ENCODE assay signal across 8 cellular contexts in the genomic region with DNA sequence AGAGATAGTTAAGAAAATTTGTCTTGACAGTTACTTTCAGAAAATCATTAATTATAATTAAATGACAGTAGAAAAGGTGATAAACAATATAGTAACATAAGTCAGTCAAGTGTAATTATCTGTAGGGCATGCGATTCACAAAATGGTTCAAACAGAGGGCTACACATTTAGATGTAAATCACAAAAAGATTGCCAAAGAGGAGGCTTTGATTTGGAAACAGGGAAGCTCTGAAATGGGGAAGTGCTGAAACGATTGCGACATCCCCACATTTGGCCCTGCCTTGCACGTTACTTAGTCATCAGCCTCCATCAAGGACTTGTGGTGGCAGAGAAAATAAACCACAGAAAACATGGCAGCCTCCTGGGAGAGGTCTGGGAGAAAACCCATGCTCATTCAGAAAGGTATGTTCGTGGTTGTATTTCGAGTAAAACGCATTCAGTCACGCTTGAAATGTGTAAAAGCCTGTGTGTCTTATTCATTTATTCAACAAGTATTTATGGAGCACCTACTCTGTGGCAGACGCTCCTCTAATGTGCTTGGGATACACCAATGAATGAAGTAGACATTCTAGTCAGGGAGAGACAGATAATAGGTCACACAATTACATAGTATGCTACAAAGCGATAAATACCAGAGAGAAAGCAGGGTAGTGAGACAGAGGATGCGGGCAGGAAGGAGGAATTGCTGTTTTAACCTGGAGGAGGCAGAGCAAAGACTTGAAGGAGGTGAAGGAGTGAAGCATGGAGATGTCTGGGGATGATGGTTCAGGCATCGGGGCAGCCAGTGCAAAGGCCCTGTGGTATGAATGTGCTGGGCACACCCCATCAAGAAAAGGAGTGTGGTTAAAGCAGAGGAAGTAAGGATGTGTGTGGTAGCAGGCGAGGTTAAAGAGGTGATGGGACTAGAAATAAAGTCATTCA. TPM values are rescaled to one million over a fixed set of nuclear protein-coding genes. Genes with fewer than 3 reads are reported as not detected.
A peak's percentile ranks its signal among the peaks of the same experiment; 100 is the strongest.
DNase-seq lines count a peak whose midpoint lies in the region; ATAC-seq, FAIRE-seq and TF ChIP-seq lines count a peak whose summit lies in the region.

No MANE protein-coding gene starts in this region.

- no peak for FAIRE-seq in frontal cortex (lab: Jason Lieb, UNC)

- TF ChIP-seq CTCF in esophagus squamous epithelium (IDR thresholded peaks at IDR 0.05): no peak
- no peak for TF ChIP-seq CTCF in neural progenitor cell (IDR thresholded peaks at IDR 0.05)

- H3K4me3 Mint-ChIP-seq in neural progenitor cell: no peak overlapping the region
- peak overlapping the region in 1 of 8 donors; percentile 33 for H3K4me3 Mint-ChIP-seq in CD4-positive, alpha-beta memory T cell

- DNase-seq in GDM1 (lab: John Stamatoyannopoulos, UW) (peak; percentile 79), RPMI8226 (peak; percentile 85), esophagus squamous epithelium (lab: John Stamatoyannopoulos, UW) (peak; percentile 30), neural progenitor cell (ENCODE audit: low spot score) (no peak), frontal cortex (ENCODE audit: low spot score in 2 of 2) (no peak)
- DNase-seq in CD4-positive, alpha-beta memory T cell: no peak

- H4K20me1 ChIP-seq in neural progenitor cell (ENCODE audit: low read depth): no peaks in the 10 kb centered on the region

- no peaks in the 10 kb centered on the region for H3K9me3 ChIP-seq in esophagus squamous epithelium
- no peaks in the 10 kb centered on the region for H3K9me3 ChIP-seq in neural progenitor cell (ENCODE audit: low read depth)
- H3K9me3 ChIP-seq in CD4-positive, alpha-beta memory T cell (ENCODE audit: control insufficient read depth in 1 of 2, low read length in 2 of 2): no peaks in the 10 kb centered on the region

- intact Hi-C loops in esophagus squamous epithelium (cut with DNase I): no loop called here
- intact Hi-C loops in CD4-positive, alpha-beta memory T cell (cut with micrococcal nuclease): no loop called here

- POLR2A ChIA-PET in CD4-positive, alpha-beta memory T cell (lab: Charles Lee; ENCODE audit: partially characterized antibody): no interaction called here

- H3K27ac ChIP-seq in esophagus squamous epithelium: peak overlapping the region; percentile 80 to 96 (median 87)
- H3K27ac ChIP-seq in neural progenitor cell: no peak overlapping the region
- H3K27ac ChIP-seq in CD4-positive, alpha-beta memory T cell (ENCODE audit: low read depth, low read length): no peak overlapping the region

- no peak overlapping the region for H3K9ac ChIP-seq in neural progenitor cell

- peaks cover 0 to 3% (median 0%) of the 10 kb centered on the region in 3 donors for H3K36me3 ChIP-seq in esophagus squamous epithelium
- no peaks in the 10 kb centered on the region for H3K36me3 ChIP-seq in neural progenitor cell
- H3K36me3 ChIP-seq in CD4-positive, alpha-beta memory T cell (ENCODE audit: insufficient read depth, low read length): no peaks in the 10 kb centered on the region

- CTCF ChIA-PET in CD4-positive, alpha-beta memory T cell (lab: Charles Lee; ENCODE audit: partially characterized antibody): no interaction called here

- TF ChIP-seq POLR2A in esophagus squamous epithelium (IDR thresholded peaks at IDR 0.05): peak in 1 of 4 donors; percentile 19

- H3K4me3 ChIP-seq in esophagus squamous epithelium (no peak overlapping the region), neural progenitor cell (no peak overlapping the region)
- no peak overlapping the region for H3K4me3 ChIP-seq in CD4-positive, alpha-beta memory T cell (ENCODE audit: low read length in 2 of 2)

- no peaks in the 10 kb centered on the region for H3K79me2 ChIP-seq in neural progenitor cell (ENCODE audit: low read depth)

- ATAC-seq in GM21367 (IDR thresholded peaks at IDR 0.05; ENCODE audit: unreplicated experiment) (peak; percentile 66), HG03565 (IDR thresholded peaks at IDR 0.05; ENCODE audit: unreplicated experiment) (peak; percentile 51)

- H2AFZ ChIP-seq in neural progenitor cell (replicated peaks): peak overlapping the region; percentile 68

- H3F3A ChIP-seq in neural progenitor cell (ENCODE audit: low read depth): peaks cover 5% of the 10 kb centered on the region

- H3K27me3 ChIP-seq in esophagus squamous epithelium (peaks cover 0 to 14% (median 0%) of the 10 kb centered on the region in 4 donors), neural progenitor cell (peaks cover 4% of the 10 kb centered on the region)
- no peaks in the 10 kb centered on the region for H3K27me3 ChIP-seq in CD4-positive, alpha-beta memory T cell (ENCODE audit: insufficient read depth, low read length)

- no peak overlapping the region for H3K27ac Mint-ChIP-seq in neural progenitor cell
- H3K27ac Mint-ChIP-seq in CD4-positive, alpha-beta memory T cell: peak overlapping the region in 1 of 7 donors; percentile 26

- no peak overlapping the region for H3K4me2 ChIP-seq in neural progenitor cell

- H3K4me1 ChIP-seq in esophagus squamous epithelium: peaks cover 9 to 87% (median 26%) of the 10 kb centered on the region in 3 donors
- H3K4me1 ChIP-seq in neural progenitor cell: peaks cover 19% of the 10 kb centered on the region
- no peaks in the 10 kb centered on the region for H3K4me1 ChIP-seq in CD4-positive, alpha-beta memory T cell (ENCODE audit: insufficient read depth, low read length)

- 40 to 44% methylated on average over 13 of the region's 13 CpGs for WGBS in esophagus squamous epithelium, 2 donors

- peaks cover 2% of the 10 kb centered on the region for H3K9me3 Mint-ChIP-seq in neural progenitor cell
- H3K9me3 Mint-ChIP-seq in CD4-positive, alpha-beta memory T cell: no peaks in the 10 kb centered on the region

- peaks cover 9% of the 10 kb centered on the region for H3K4me1 Mint-ChIP-seq in neural progenitor cell
- peaks cover 4 to 8% (median 4%) of the 10 kb centered on the region in 4 donors for H3K4me1 Mint-ChIP-seq in CD4-positive, alpha-beta memory T cell

- H3K27me3 Mint-ChIP-seq in neural progenitor cell (ENCODE audit: insufficient read depth, low read depth): peaks cover 10% of the 10 kb centered on the region
- H3K27me3 Mint-ChIP-seq in CD4-positive, alpha-beta memory T cell: peaks cover 22 to 29% of the 10 kb centered on the region in 2 donors

- no peaks in the 10 kb centered on the region for H3K36me3 Mint-ChIP-seq in neural progenitor cell
- H3K36me3 Mint-ChIP-seq in CD4-positive, alpha-beta memory T cell: no peaks in the 10 kb centered on the region

RNA-seq across cellular contexts. Expression of gene RBM47, which starts 7.8 kb away (rescaled TPM):
- total RNA-seq in esophagus squamous epithelium: 100 to 1,000 TPM in 2 of 4 donors, 10 to 100 TPM in 2; 94.6 to 197 (median 125) TPM
- total RNA-seq in neural progenitor cell (ENCODE audit: low replicate concordance): 2.9 and 6.1 TPM in 2 replicates
- 0.82 TPM for total RNA-seq in frontal cortex
- 1 to 10 TPM; 1.5 TPM for total RNA-seq in CD4-positive, alpha-beta memory T cell
- under 1 TPM; 0.10 to 0.26 TPM for polyA plus RNA-seq in CD4-positive, alpha-beta memory T cell

Comparison
In these comparisons a context has a peak if more than half of its experiments do, and no peak if none do; other contexts are left out.
1. DNase-seq: peak in GDM1 (single experiment), RPMI8226 (single experiment) and esophagus squamous epithelium (single experiment); none in neural progenitor cell (single experiment), frontal cortex (0 of 2) and CD4-positive, alpha-beta memory T cell (0 of 5).
2. H3K27ac ChIP-seq: peak in esophagus squamous epithelium (4 of 4); none in neural progenitor cell (single experiment) and CD4-positive, alpha-beta memory T cell (single experiment).
3. RNA of gene RBM47, which starts 7.8 kb away (total RNA-seq): 94.6 to 197 TPM in esophagus squamous epithelium; 2.9 to 6.1 TPM in neural progenitor cell, 1.5 TPM in CD4-positive, alpha-beta memory T cell and 0.82 TPM in frontal cortex (single experiment); every median in the first group is over 10 times any median in the second.